Comparison of ENCODE assay signal across 9 cellular contexts in genomic region chrX:101485212-101486064, GRCh38. TPM values are rescaled to one million over a fixed set of nuclear protein-coding genes. Genes with fewer than 3 reads are reported as not detected.
DNase-seq lines count a peak whose midpoint lies in the region; ATAC-seq and TF ChIP-seq lines count a peak whose summit lies in the region.
"Had no signal": no experiment of that assay in that cellular context is flagged by ENCODE, and none has a peak within 500 bp of the region (broad histone marks: within the 10 kb centered on the region; RNA-seq: fewer than 3 reads in every experiment).

TSS of gene ARMCX4 (plus strand) at chrX:101485456. CDS start at chrX:101488590, 3,134 bp downstream.

- TF ChIP-seq POLR2A in right lobe of liver (IDR thresholded peaks at IDR 0.05): no peak

- ATAC-seq in right lobe of liver (peak; percentile 56 to 77 (median 61)), GM19452 (IDR thresholded peaks at IDR 0.05; ENCODE audit: unreplicated experiment) (no peak)
- ATAC-seq: HCT116 had no signal

- DNase-seq in DMS 273 (lab: John Stamatoyannopoulos, UW; ENCODE audit: unreplicated experiment): peak; percentile 87
- peak; percentile 66 for DNase-seq in NCI-H1105 (lab: John Stamatoyannopoulos, UW)
- peak; percentile 16 for DNase-seq in activated CD4-positive, alpha-beta T cell treated with anti-CD3 and anti-CD28 coated beads for 1 hour
- peak; percentile 19 for DNase-seq in dedifferentiated amniotic fluid mesenchymal stem cell (ENCODE audit: extremely low spot score)
- DNase-seq in right lobe of liver: peak; percentile 38 to 58 (median 46)
- DNase-seq in stimulated activated CD4-positive, alpha-beta T cell treated with anti-CD3 and anti-CD28 coated beads, Interleukin-2, amount 100 ng/mL, for 24 hours: peak; percentile 41 to 49
- no peak for DNase-seq in NOMO-1 treated with DMSO at 0.1 percent for 48 hours (lab: John Stamatoyannopoulos, UW; ENCODE audit: unreplicated experiment)

- no peaks in the 10 kb centered on the region for H3K4me1 ChIP-seq in right lobe of liver

- no peak within 1 kb of the TSS for H3K27ac ChIP-seq in right lobe of liver

- intact Hi-C loops in right lobe of liver (cut with DNase I): no loop called here

- WGBS in right lobe of liver (ENCODE audit: insufficient coverage, low coverage, low lambda C conversion rate, missing lambda C conversion rate): 44% methylated on average over 20 of the region's 55 CpGs

- no peaks in the 10 kb centered on the region for H3K9me3 ChIP-seq in right lobe of liver

- no peaks in the 10 kb centered on the region for H3K36me3 ChIP-seq in right lobe of liver

- no peaks in the 10 kb centered on the region for H3K27me3 ChIP-seq in right lobe of liver

- peak within 1 kb of the TSS; percentile 7 to 33 (median 16) for H3K4me3 ChIP-seq in right lobe of liver

- no peak for TF ChIP-seq CTCF in right lobe of liver (IDR thresholded peaks at IDR 0.05)

RNA-seq across cellular contexts. Expression of gene ARMCX4, which starts in this region (rescaled TPM):
- total RNA-seq in right lobe of liver: 1 to 10 TPM; 1.1 to 5.9 (median 2.9) TPM
